ENCODE assay signal across 14 cellular contexts in the genomic region with DNA sequence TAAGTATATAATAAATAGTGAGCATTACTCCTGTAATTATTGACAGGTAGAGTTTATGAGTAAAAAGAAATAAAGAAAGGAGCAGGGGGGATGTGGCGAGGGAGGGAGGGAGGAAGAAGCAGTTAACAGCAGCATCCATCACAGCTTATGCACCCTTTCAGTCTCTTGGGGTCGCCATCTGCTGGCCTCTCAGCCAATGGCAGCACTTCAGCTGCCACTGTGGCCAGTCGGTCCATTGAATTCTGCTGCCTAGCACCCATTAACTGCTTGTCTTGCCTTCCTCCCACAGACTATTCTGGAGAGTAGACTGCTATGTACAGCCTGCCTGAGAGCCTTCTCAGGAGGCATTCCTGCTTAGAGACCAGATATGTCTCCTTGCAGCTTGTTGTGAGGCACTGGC.
A peak's percentile ranks its signal among the peaks of the same experiment; 100 is the strongest.
DNase-seq lines count a peak whose midpoint lies in the region; ATAC-seq, FAIRE-seq and TF ChIP-seq lines count a peak whose summit lies in the region.
"Had no signal": no experiment of that assay in that cellular context is flagged by ENCODE, and none has a peak within 500 bp of the region (broad histone marks: within the 10 kb centered on the region; RNA-seq: fewer than 3 reads in every experiment).

No MANE protein-coding gene starts in this region.

- POLR2A ChIA-PET in HepG2 (lab: Yijun Ruan, JAX) = no interaction called here

- in situ Hi-C loops in HepG2 (cut with HindIII; ENCODE audit: extremely low pct_ligation_motif_present, low pct_unique_long_range_greater_than_20kb) = no loop called here

- no peak for DNase-seq in HepG2 (ENCODE audit: low spot score)
- no peak for DNase-seq in right lobe of liver
- peak; percentile 60 for DNase-seq in OCI-M1 (lab: John Stamatoyannopoulos, UW)
- peak; percentile 24 for DNase-seq in globus pallidus (ENCODE audit: low spot score)
- DNase-seq in activated naive CD4-positive, alpha-beta T cell treated with anti-CD3 and anti-CD28 coated beads, Interleukin-2, amount 50 U/mL, for 16 hours = no peak
- DNase-seq in GM19240 (ENCODE audit: insufficient read length, low spot score) = no peak
- DNase-seq: activated gamma-delta T cell treated with Interleukin-2 at 50 U/mL for 16 hours; CD8-positive, alpha-beta memory T cell; effector memory CD4-positive, alpha-beta T cell had no signal

- H3K27me3 ChIP-seq in HepG2 (ENCODE audit: control insufficient read depth in 1 of 2, insufficient read depth in 2 of 2, low read length in 2 of 2) (no peaks in the 10 kb centered on the region), right lobe of liver (no peaks in the 10 kb centered on the region)
- H3K27me3 ChIP-seq: vagina had no signal

- H3K27ac ChIP-seq in HepG2 (ENCODE audit: extremely low read length, insufficient read depth, low read length) (no peak overlapping the region), right lobe of liver (no peak overlapping the region)
- H3K27ac ChIP-seq: vagina had no signal

- no peaks in the 10 kb centered on the region for H3K9me3 ChIP-seq in HepG2 (ENCODE audit: low read length)
- no peaks in the 10 kb centered on the region for H3K9me3 ChIP-seq in right lobe of liver
- H3K9me3 ChIP-seq: vagina had no signal

- peak; percentile 31 for TF ChIP-seq CTCF in HepG2 (CRISPR knock-in tag; IDR thresholded peaks at IDR 0.05)
- peak in 2 of 4 donors; percentile 10 to 21 for TF ChIP-seq CTCF in right lobe of liver (IDR thresholded peaks at IDR 0.05)

- CTCF ChIA-PET in HepG2 (lab: Yijun Ruan, JAX; ENCODE audit: low intra/inter-chr PET ratio, low total read pairs) = no interaction called here

- H3K4me1 ChIP-seq in HepG2 (ENCODE audit: insufficient read depth, low read length) (peaks cover 22% of the 10 kb centered on the region), right lobe of liver (peaks cover 0 to 19% (median 9%) of the 10 kb centered on the region in 4 donors)
- H3K4me1 ChIP-seq: vagina had no signal

- no peaks in the 10 kb centered on the region for H4K20me1 ChIP-seq in HepG2 (ENCODE audit: insufficient read depth, low read length)

- intact Hi-C loops in HepG2 (cut with micrococcal nuclease; ENCODE audit: unreplicated experiment) = no loop called here
- intact Hi-C loops in right lobe of liver (cut with DNase I) = no loop called here

- H3K36me3 ChIP-seq in HepG2 (replicated peaks in 1 of 2; ENCODE audit: control insufficient read depth in 1 of 2, insufficient read depth in 2 of 2, low read length in 2 of 2) (no peaks in the 10 kb centered on the region), right lobe of liver (no peaks in the 10 kb centered on the region)
- H3K36me3 ChIP-seq: vagina had no signal

- no peak overlapping the region for H3K4me3 ChIP-seq in HepG2 (replicated peaks in 1 of 3; ENCODE audit: insufficient read depth in 1 of 3, low read depth in 2 of 3, low read length in 3 of 3)
- H3K4me3 ChIP-seq in right lobe of liver = no peak overlapping the region
- H3K4me3 ChIP-seq: lung, vagina had no signal

- TF ChIP-seq EP300 in HepG2 (IDR thresholded peaks at IDR 0.05; ENCODE audit: low read depth in 2 of 2, low read length in 2 of 2) = no peak
- no peak for TF ChIP-seq EP300 in HepG2 (CRISPR knock-in tag; IDR thresholded peaks at IDR 0.05; ENCODE audit: borderline replicate concordance)

- 11% methylated on average over 3 of the region's 3 CpGs for WGBS in HepG2 (ENCODE audit: low lambda C conversion rate)
- WGBS in right lobe of liver (ENCODE audit: insufficient coverage, low coverage, low lambda C conversion rate, missing lambda C conversion rate) = 28% methylated on average over 3 of the region's 3 CpGs

- no TSS peak for BruUV-seq in HepG2 (replicated peaks; lab: Mats Ljungman, UMichigan)

- TF ChIP-seq POLR2A in HepG2 (IDR thresholded peaks at IDR 0.05; ENCODE audit: insufficient read depth in 1 of 2, low read depth in 2 of 2, low read length in 2 of 2) (no peak), right lobe of liver (IDR thresholded peaks at IDR 0.05) (no peak)

- ATAC-seq in HepG2 (peak; percentile 49; the same call in 2 of the 3 replicates), right lobe of liver (no peak), HG03520 (IDR thresholded peaks at IDR 0.05; ENCODE audit: unreplicated experiment) (no peak), HG02588 (IDR thresholded peaks at IDR 0.05; ENCODE audit: unreplicated experiment) (no peak)

- H2AFZ ChIP-seq in HepG2 (ENCODE audit: low read length) = no peak overlapping the region

- TF ChIP-seq RAD21 in HepG2 (CRISPR knock-in tag; IDR thresholded peaks at IDR 0.05) = no peak

- no peak overlapping the region for H3K9ac ChIP-seq in HepG2 (ENCODE audit: insufficient read depth, low read depth, low read length)

- FAIRE-seq in HepG2 (lab: Jason Lieb, UNC) = no peak
- FAIRE-seq: TTC549 had no signal

- no peak overlapping the region for H3K4me2 ChIP-seq in HepG2 (ENCODE audit: low read depth, low read length)

- no peaks in the 10 kb centered on the region for H3K79me2 ChIP-seq in HepG2 (ENCODE audit: insufficient read depth, low read length)

TF ChIP-seq in HepG2, 621 proteins besides CTCF, POLR2A, EP300 and RAD21:
- no peak for TF ChIP-seq ZNF441 (CRISPR knock-in tag; IDR thresholded peaks at IDR 0.05; ENCODE audit: borderline replicate concordance)
- TF ChIP-seq MIER2 (CRISPR knock-in tag; IDR thresholded peaks at IDR 0.05) = no peak
- TF ChIP-seq ZNF816 (CRISPR knock-in tag; IDR thresholded peaks at IDR 0.05; ENCODE audit: borderline replicate concordance) = no peak
- TF ChIP-seq NR2F6 (IDR thresholded peaks at IDR 0.05) = no peak
- no peak for TF ChIP-seq NR2F6 (CRISPR knock-in tag; IDR thresholded peaks at IDR 0.05)
- TF ChIP-seq ZNF619 (CRISPR knock-in tag; IDR thresholded peaks at IDR 0.05) = no peak
- TF ChIP-seq ZNF33A (CRISPR knock-in tag; IDR thresholded peaks at IDR 0.05; ENCODE audit: borderline replicate concordance) = no peak
- no peak for TF ChIP-seq ZNF788 (CRISPR knock-in tag; IDR thresholded peaks at IDR 0.05; ENCODE audit: borderline replicate concordance)
- TF ChIP-seq, protein P1, sequence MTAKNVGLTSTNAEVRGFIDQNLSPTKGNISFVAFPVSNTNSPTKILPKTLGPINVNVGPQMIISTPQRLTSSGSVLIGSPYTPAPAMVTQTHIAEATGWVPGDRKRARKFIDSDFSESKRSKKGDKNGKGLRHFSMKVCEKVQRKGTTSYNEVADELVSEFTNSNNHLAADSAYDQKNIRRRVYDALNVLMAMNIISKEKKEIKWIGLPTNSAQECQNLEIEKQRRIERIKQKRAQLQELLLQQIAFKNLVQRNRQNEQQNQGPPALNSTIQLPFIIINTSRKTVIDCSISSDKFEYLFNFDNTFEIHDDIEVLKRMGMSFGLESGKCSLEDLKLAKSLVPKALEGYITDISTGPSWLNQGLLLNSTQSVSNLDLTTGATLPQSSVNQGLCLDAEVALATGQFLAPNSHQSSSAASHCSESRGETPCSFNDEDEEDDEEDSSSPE (CRISPR knock-in tag; IDR thresholded peaks at IDR 0.05) = no peak
- TF ChIP-seq NFKB2 (CRISPR knock-in tag; IDR thresholded peaks at IDR 0.05; ENCODE audit: borderline replicate concordance) = no peak
- TF ChIP-seq PHF21A (CRISPR knock-in tag; IDR thresholded peaks at IDR 0.05) = no peak
- no peak for TF ChIP-seq ZNF292 (CRISPR knock-in tag; IDR thresholded peaks at IDR 0.05; ENCODE audit: borderline replicate concordance, low read depth)
- TF ChIP-seq ZNF446 (CRISPR knock-in tag; IDR thresholded peaks at IDR 0.05) = no peak
- TF ChIP-seq, protein P2, sequence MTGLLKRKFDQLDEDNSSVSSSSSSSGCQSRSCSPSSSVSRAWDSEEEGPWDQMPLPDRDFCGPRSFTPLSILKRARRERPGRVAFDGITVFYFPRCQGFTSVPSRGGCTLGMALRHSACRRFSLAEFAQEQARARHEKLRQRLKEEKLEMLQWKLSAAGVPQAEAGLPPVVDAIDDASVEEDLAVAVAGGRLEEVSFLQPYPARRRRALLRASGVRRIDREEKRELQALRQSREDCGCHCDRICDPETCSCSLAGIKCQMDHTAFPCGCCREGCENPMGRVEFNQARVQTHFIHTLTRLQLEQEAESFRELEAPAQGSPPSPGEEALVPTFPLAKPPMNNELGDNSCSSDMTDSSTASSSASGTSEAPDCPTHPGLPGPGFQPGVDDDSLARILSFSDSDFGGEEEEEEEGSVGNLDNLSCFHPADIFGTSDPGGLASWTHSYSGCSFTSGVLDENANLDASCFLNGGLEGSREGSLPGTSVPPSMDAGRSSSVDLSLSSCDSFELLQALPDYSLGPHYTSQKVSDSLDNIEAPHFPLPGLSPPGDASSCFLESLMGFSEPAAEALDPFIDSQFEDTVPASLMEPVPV (CRISPR knock-in tag; IDR thresholded peaks at IDR 0.05) = no peak

Comparison
In these comparisons a context has a peak if more than half of its experiments do, and no peak if none do; other contexts are left out.
1. DNase-seq: peak in OCI-M1 (single experiment) and globus pallidus (single experiment); none in HepG2 (single experiment), right lobe of liver (0 of 3), activated naive CD4-positive, alpha-beta T cell treated with anti-CD3 and anti-CD28 coated beads, Interleukin-2, amount 50 U/mL, for 16 hours (single experiment) and GM19240 (single experiment).